Comparison of ENCODE assay signal across 7 cellular contexts in genomic region chr13:99124695-99125334, GRCh38.
DNase-seq lines count a peak whose midpoint lies in the region; ATAC-seq, FAIRE-seq and TF ChIP-seq lines count a peak whose summit lies in the region.

No MANE protein-coding gene starts in this region.

- peak; percentile 88 for FAIRE-seq in GM12891 (lab: Jason Lieb, UNC)

- H3K4me3 ChIP-seq in skeletal muscle cell (ENCODE audit: low read depth, low read length) = no peak overlapping the region

- peak; percentile 71 for ATAC-seq in GM21717 (IDR thresholded peaks at IDR 0.05; ENCODE audit: unreplicated experiment)

- DNase-seq in GM12891 (ENCODE audit: insufficient read length, low spot score) = peak; percentile 24
- peak; percentile 72 for DNase-seq in M059J (ENCODE audit: low read depth)
- DNase-seq in astrocyte of the hippocampus (ENCODE audit: low read depth, low spot score) = peak; percentile 55
- DNase-seq in skeletal muscle cell (ENCODE audit: low read depth) = peak; percentile 43
- DNase-seq in NCI-H524 (lab: John Stamatoyannopoulos, UW) = no peak
- no peak for DNase-seq in GM19240 (ENCODE audit: insufficient read length, low spot score)

- TF ChIP-seq POLR2A in GM12891 (IDR thresholded peaks at IDR 0.05; ENCODE audit: low read depth, low read length) = no peak

TF ChIP-seq in GM12891, 5 proteins besides CTCF, POLR2A, EP300 and RAD21:
- TF ChIP-seq PAX5 (IDR thresholded peaks at IDR 0.05; ENCODE audit: insufficient read depth, low read length, severe bottlenecking) (no peak), POU2F2 (IDR thresholded peaks at IDR 0.05; ENCODE audit: low read depth, low read length) (no peak), SPI1 (IDR thresholded peaks at IDR 0.05; ENCODE audit: low read depth, low read length) (peak; percentile 44; the same call in 1 of the 2 replicates)
TF ChIP-seq in GM12891: peak in this region for 1.

Comparison
In these comparisons a context has a peak if more than half of its experiments do, and no peak if none do; other contexts are left out.
1. DNase-seq: peak in GM12891 (single experiment), M059J (single experiment), astrocyte of the hippocampus (single experiment) and skeletal muscle cell (single experiment); none in NCI-H524 (0 of 2) and GM19240 (single experiment).